Comparison of ENCODE assay signal across 12 cellular contexts in the genomic region with DNA sequence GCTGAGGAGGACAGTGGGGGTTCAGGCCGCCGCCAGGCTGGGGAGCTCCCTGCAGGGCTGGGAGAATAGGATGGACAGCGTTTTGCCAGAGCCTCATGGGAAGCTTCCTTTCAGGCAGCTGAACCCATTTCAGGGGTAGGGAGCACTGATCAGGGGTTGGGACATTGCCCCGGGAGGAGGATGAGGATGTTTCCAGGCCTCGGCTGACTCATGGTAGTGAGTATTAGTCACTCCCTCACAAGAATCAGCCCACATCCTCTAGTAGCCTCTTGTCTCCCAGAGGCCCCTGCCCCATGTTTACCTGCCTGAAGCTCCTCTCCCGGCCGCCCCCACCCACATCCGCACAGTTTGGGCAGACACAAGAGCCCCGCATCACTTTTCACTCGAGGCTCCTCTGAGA.
DNase-seq lines count a peak whose midpoint lies in the region; ATAC-seq, FAIRE-seq and TF ChIP-seq lines count a peak whose summit lies in the region.
"Had no signal": no experiment of that assay in that cellular context is flagged by ENCODE, and none has a peak within 500 bp of the region (broad histone marks: within the 10 kb centered on the region; RNA-seq: fewer than 3 reads in every experiment).

No MANE protein-coding gene starts in this region.

- H3K27ac Mint-ChIP-seq in activated CD8-positive, alpha-beta memory T cell treated with anti-CD3 and anti-CD28 coated beads, Interleukin-2, amount 10 ng/mL, durations not matched to agents 7 days and 5 days: no peak overlapping the region
- H3K27ac Mint-ChIP-seq in neural progenitor cell: no peak overlapping the region
- H3K27ac Mint-ChIP-seq: B cell; naive thymus-derived CD8-positive, alpha-beta T cell had no signal

- no peaks in the 10 kb centered on the region for H3K27me3 ChIP-seq in PC-3 (ENCODE audit: low read length)
- H3K27me3 ChIP-seq in small intestine (ENCODE audit: control insufficient read depth in 2 of 2, insufficient read depth in 2 of 2, low read length in 2 of 2): no peaks in the 10 kb centered on the region
- H3K27me3 ChIP-seq in neural progenitor cell: no peaks in the 10 kb centered on the region

- FAIRE-seq in small intestine (lab: Jason Lieb, UNC): no peak
- FAIRE-seq: GM18507 had no signal

- H3K4me3 ChIP-seq in PC-3 (ENCODE audit: low read length) (no peak overlapping the region), small intestine (ENCODE audit: low read depth in 1 of 2, low read length in 2 of 2) (no peak overlapping the region), neural progenitor cell (no peak overlapping the region)

- H2AFZ ChIP-seq in PC-3 (ENCODE audit: low read length) (peak overlapping the region; percentile 71), neural progenitor cell (replicated peaks) (no peak overlapping the region)

- no peaks in the 10 kb centered on the region for H3K4me1 Mint-ChIP-seq in activated CD8-positive, alpha-beta memory T cell treated with anti-CD3 and anti-CD28 coated beads, Interleukin-2, amount 10 ng/mL, durations not matched to agents 7 days and 5 days
- H3K4me1 Mint-ChIP-seq in neural progenitor cell: peaks cover 34% of the 10 kb centered on the region

- TF ChIP-seq CTCF in PC-3 (conservative IDR thresholded peaks at IDR 0.05; ENCODE audit: low read depth, low read length) (no peak), neural progenitor cell (IDR thresholded peaks at IDR 0.05) (no peak)

- H3F3A ChIP-seq in PC-3 (ENCODE audit: low read length, unreplicated experiment): no peaks in the 10 kb centered on the region
- no peaks in the 10 kb centered on the region for H3F3A ChIP-seq in neural progenitor cell (ENCODE audit: low read depth)

- POLR2A ChIA-PET in PC-3 (lab: Charles Lee; ENCODE audit: unreplicated experiment): interaction anchor here (0.6 kb wide), 1 partner anchor 23 kb away, joined by 4 read pairs; no protein-coding TSS in a partner anchor

- no peaks in the 10 kb centered on the region for H3K36me3 ChIP-seq in PC-3 (ENCODE audit: low read depth, low read length)
- no peaks in the 10 kb centered on the region for H3K36me3 ChIP-seq in small intestine (ENCODE audit: control insufficient read depth in 2 of 2, insufficient read depth in 2 of 2, low read length in 2 of 2)
- no peaks in the 10 kb centered on the region for H3K36me3 ChIP-seq in neural progenitor cell

- H3K4me1 ChIP-seq in PC-3 (ENCODE audit: insufficient read depth, low read length) (peaks cover 31% of the 10 kb centered on the region), small intestine (ENCODE audit: control insufficient read depth in 2 of 2, insufficient read depth in 1 of 2, low read depth in 1 of 2, low read length in 1 of 2) (peaks cover 0 to 3% of the 10 kb centered on the region in 2 donors), neural progenitor cell (no peaks in the 10 kb centered on the region)

- H3K27ac ChIP-seq in PC-3 (ENCODE audit: low read length) (peak overlapping the region; percentile 58), epithelial cell of prostate (peak overlapping the region; percentile 88), small intestine (ENCODE audit: low read depth in 1 of 2, low read length in 1 of 2) (no peak overlapping the region), neural progenitor cell (no peak overlapping the region)

- peaks cover 2% of the 10 kb centered on the region for H3K27me3 Mint-ChIP-seq in activated CD8-positive, alpha-beta memory T cell treated with anti-CD3 and anti-CD28 coated beads, Interleukin-2, amount 10 ng/mL, durations not matched to agents 7 days and 5 days
- H3K27me3 Mint-ChIP-seq in neural progenitor cell (ENCODE audit: insufficient read depth, low read depth): peaks cover 16% of the 10 kb centered on the region
- H3K27me3 Mint-ChIP-seq: B cell; naive thymus-derived CD8-positive, alpha-beta T cell had no signal

- no peaks in the 10 kb centered on the region for H3K9me2 ChIP-seq in PC-3 (replicated peaks; ENCODE audit: low read length)

- H3K9me3 ChIP-seq in PC-3 (ENCODE audit: low read length) (no peaks in the 10 kb centered on the region), small intestine (ENCODE audit: control insufficient read depth, low read depth) (no peaks in the 10 kb centered on the region), neural progenitor cell (ENCODE audit: low read depth) (no peaks in the 10 kb centered on the region)

- H3K9me3 Mint-ChIP-seq in activated CD8-positive, alpha-beta memory T cell treated with anti-CD3 and anti-CD28 coated beads, Interleukin-2, amount 10 ng/mL, durations not matched to agents 7 days and 5 days (ENCODE audit: low read depth): no peaks in the 10 kb centered on the region
- H3K9me3 Mint-ChIP-seq in neural progenitor cell: peaks cover 24% of the 10 kb centered on the region

- H3K79me2 ChIP-seq in PC-3 (ENCODE audit: low read length) (no peaks in the 10 kb centered on the region), neural progenitor cell (ENCODE audit: low read depth) (no peaks in the 10 kb centered on the region)

- H3K36me3 Mint-ChIP-seq in activated CD8-positive, alpha-beta memory T cell treated with anti-CD3 and anti-CD28 coated beads, Interleukin-2, amount 10 ng/mL, durations not matched to agents 7 days and 5 days: peaks cover 5% of the 10 kb centered on the region
- peaks cover 11% of the 10 kb centered on the region for H3K36me3 Mint-ChIP-seq in neural progenitor cell

- no peak for DNase-seq in activated CD8-positive, alpha-beta memory T cell treated with anti-CD3 and anti-CD28 coated beads, Interleukin-2, amount 10 ng/mL, durations not matched to agents 7 days and 5 days
- DNase-seq in activated CD8-positive, alpha-beta memory T cell treated with anti-CD3 and anti-CD28 coated beads, Interleukin-2, amount 50 U/mL, for 4 hours: no peak
- peak; percentile 83 for DNase-seq in PC-3
- DNase-seq in epithelial cell of prostate (ENCODE audit: low read depth, low spot score): no peak
- peak; percentile 16 for DNase-seq in small intestine
- no peak for DNase-seq in hippocampal formation (lab: John Stamatoyannopoulos, UW)
- DNase-seq in neural progenitor cell (ENCODE audit: low spot score): no peak
- DNase-seq: naive thymus-derived CD8-positive, alpha-beta T cell had no signal

- peak; percentile 42 for ATAC-seq in activated CD8-positive, alpha-beta memory T cell treated with anti-CD3 and anti-CD28 coated beads, Interleukin-2, amount 10 ng/mL, durations not matched to agents 7 days and 5 days
- ATAC-seq in PC-3: peak; percentile 94
- ATAC-seq in GM18502 (IDR thresholded peaks at IDR 0.05; ENCODE audit: poor library complexity, unreplicated experiment): no peak
- ATAC-seq: naive thymus-derived CD8-positive, alpha-beta T cell; Panc1 had no signal

- H3K4me3 Mint-ChIP-seq in activated CD8-positive, alpha-beta memory T cell treated with anti-CD3 and anti-CD28 coated beads, Interleukin-2, amount 10 ng/mL, durations not matched to agents 7 days and 5 days: no peak overlapping the region
- H3K4me3 Mint-ChIP-seq in neural progenitor cell: no peak overlapping the region
- H3K4me3 Mint-ChIP-seq: B cell; naive thymus-derived CD8-positive, alpha-beta T cell had no signal

- BruUV-seq in PC-3 (replicated peaks; lab: Mats Ljungman, UMichigan): no TSS peak

- intact Hi-C loops in PC-3 (cut with micrococcal nuclease): no loop called here

- CTCF ChIA-PET in activated CD8-positive, alpha-beta memory T cell treated with anti-CD3 and anti-CD28 coated beads, Interleukin-2, amount 10 ng/mL, durations not matched to agents 7 days and 5 days (lab: Charles Lee): no interaction called here
- CTCF ChIA-PET in PC-3 (lab: Charles Lee): interaction anchor here (0.7 kb wide), 1 partner anchor 17 kb away, joined by 3 read pairs; no protein-coding TSS in a partner anchor

- WGBS in small intestine, 3 donors: 78 to 82% (median 80%) methylated on average over 10 of the region's 10 CpGs

- H3K9ac ChIP-seq in PC-3 (ENCODE audit: low read length): peak overlapping the region; percentile 47
- H3K9ac ChIP-seq in neural progenitor cell: no peak overlapping the region

- H4K20me1 ChIP-seq in PC-3 (ENCODE audit: low read length) (no peaks in the 10 kb centered on the region), neural progenitor cell (ENCODE audit: low read depth) (no peaks in the 10 kb centered on the region)

- peak overlapping the region; percentile 69 for H3K4me2 ChIP-seq in PC-3 (ENCODE audit: low read length)
- no peak overlapping the region for H3K4me2 ChIP-seq in neural progenitor cell

Comparison
In these comparisons a context has a peak if more than half of its experiments do, and no peak if none do; other contexts are left out.
1. DNase-seq: peak in PC-3 (single experiment) and small intestine (single experiment); none in activated CD8-positive, alpha-beta memory T cell treated with anti-CD3 and anti-CD28 coated beads, Interleukin-2, amount 10 ng/mL, durations not matched to agents 7 days and 5 days (single experiment), activated CD8-positive, alpha-beta memory T cell treated with anti-CD3 and anti-CD28 coated beads, Interleukin-2, amount 50 U/mL, for 4 hours (single experiment), epithelial cell of prostate (single experiment), hippocampal formation (0 of 2) and neural progenitor cell (single experiment).
2. H3K27ac ChIP-seq: peak in PC-3 (single experiment) and epithelial cell of prostate (single experiment); none in small intestine (0 of 2) and neural progenitor cell (single experiment).